In genomic region chr15:100759698-100760356, GRCh38 we compare ENCODE assay signal across 11 cellular contexts.
A peak's percentile ranks its signal among the peaks of the same experiment; 100 is the strongest.
DNase-seq lines count a peak whose midpoint lies in the region; ATAC-seq and TF ChIP-seq lines count a peak whose summit lies in the region.
"Had no signal": no experiment of that assay in that cellular context is flagged by ENCODE, and none has a peak within 500 bp of the region (broad histone marks: within the 10 kb centered on the region; RNA-seq: fewer than 3 reads in every experiment).

No MANE protein-coding gene starts in this region.

- H3K9me3 ChIP-seq in colonic mucosa (no peaks in the 10 kb centered on the region), mucosa of rectum (ENCODE audit: control insufficient read depth in 2 of 2, low read length in 2 of 2) (no peaks in the 10 kb centered on the region)

- H3K4me3 ChIP-seq in BJ (ENCODE audit: low read depth, low read length) (no peak overlapping the region), colonic mucosa (no peak overlapping the region), mucosa of rectum (ENCODE audit: low read length in 2 of 2) (no peak overlapping the region)
- H3K4me3 ChIP-seq: dorsolateral prefrontal cortex, neural progenitor cell had no signal

- H3K27ac ChIP-seq in colonic mucosa (peak overlapping the region; percentile 47), mucosa of rectum (ENCODE audit: low read depth in 2 of 2, low read length in 2 of 2) (peak overlapping the region; percentile 56 to 67)
- H3K27ac ChIP-seq: dorsolateral prefrontal cortex, neural progenitor cell had no signal

- POLR2A ChIA-PET in BJ (lab: Charles Lee): interaction anchor here (0.5 kb wide), 1 partner anchor 516 kb away, joined by 4 read pairs; no protein-coding TSS in a partner anchor

- CTCF ChIA-PET in BJ (lab: Yijun Ruan, JAX): interaction anchor here (1.0 to 1.7 kb wide), 3 partner anchors 26 to 105 kb away, joined by 3 to 6 read pairs (median 4); no protein-coding TSS in a partner anchor

- TF ChIP-seq CTCF in BJ (IDR thresholded peaks at IDR 0.05; ENCODE audit: insufficient read depth, low read depth, low read length) (no peak), colonic mucosa (IDR thresholded peaks at IDR 0.05) (no peak)

- H3K9ac ChIP-seq in colonic mucosa (ENCODE audit: low read depth in 2 of 2, low read length in 2 of 2) (no peak overlapping the region), mucosa of rectum (ENCODE audit: low read depth in 1 of 2, low read length in 2 of 2) (no peak overlapping the region)
- H3K9ac ChIP-seq: neural progenitor cell had no signal

- DNase-seq in BJ (ENCODE audit: low read depth) (peak; percentile 39), LHCN-M2 (ENCODE audit: low read depth) (peak; percentile 81), colonic mucosa (peak; percentile 30), COR-L47 (lab: John Stamatoyannopoulos, UW) (no peak), left lobe of liver (ENCODE audit: low spot score) (no peak), NCI-H1694 treated with DMSO at 0.1 percent for 48 hours (lab: John Stamatoyannopoulos, UW) (no peak)
- DNase-seq: NCI-H1105 treated with DMSO at 0.1 percent for 48 hours had no signal

- H3K27me3 ChIP-seq in BJ (ENCODE audit: control insufficient read depth, insufficient read depth, low read length): no peaks in the 10 kb centered on the region
- no peaks in the 10 kb centered on the region for H3K27me3 ChIP-seq in colonic mucosa
- peaks cover 0 to 7% of the 10 kb centered on the region in 2 donors for H3K27me3 ChIP-seq in mucosa of rectum (ENCODE audit: control insufficient read depth in 2 of 2, insufficient read depth in 2 of 2, low read length in 2 of 2)
- H3K27me3 ChIP-seq: neural progenitor cell had no signal

- H3K36me3 ChIP-seq in BJ (ENCODE audit: control insufficient read depth, insufficient read depth, low read length) (no peaks in the 10 kb centered on the region), colonic mucosa (no peaks in the 10 kb centered on the region), mucosa of rectum (ENCODE audit: control insufficient read depth in 2 of 2, insufficient read depth in 2 of 2, low read length in 2 of 2) (no peaks in the 10 kb centered on the region)
- H3K36me3 ChIP-seq: neural progenitor cell had no signal

- intact Hi-C loops in colonic mucosa (cut with DNase I): no loop called here

- H3K4me1 ChIP-seq in colonic mucosa (no peaks in the 10 kb centered on the region), mucosa of rectum (ENCODE audit: control insufficient read depth in 2 of 2, insufficient read depth in 2 of 2, low read length in 2 of 2) (peaks cover 7 to 8% of the 10 kb centered on the region in 2 donors)
- H3K4me1 ChIP-seq: neural progenitor cell had no signal

- no peak for ATAC-seq in left lobe of liver
- ATAC-seq in HG03025 (IDR thresholded peaks at IDR 0.05; ENCODE audit: low FRiP score, unreplicated experiment): no peak

Comparison
In these comparisons a context has a peak if more than half of its experiments do, and no peak if none do; other contexts are left out.
1. DNase-seq: peak in BJ (single experiment), LHCN-M2 (single experiment) and colonic mucosa (single experiment); none in COR-L47 (single experiment), left lobe of liver (single experiment) and NCI-H1694 treated with DMSO at 0.1 percent for 48 hours (single experiment).